ENCODE assay signal across 8 cellular contexts in the genomic region with DNA sequence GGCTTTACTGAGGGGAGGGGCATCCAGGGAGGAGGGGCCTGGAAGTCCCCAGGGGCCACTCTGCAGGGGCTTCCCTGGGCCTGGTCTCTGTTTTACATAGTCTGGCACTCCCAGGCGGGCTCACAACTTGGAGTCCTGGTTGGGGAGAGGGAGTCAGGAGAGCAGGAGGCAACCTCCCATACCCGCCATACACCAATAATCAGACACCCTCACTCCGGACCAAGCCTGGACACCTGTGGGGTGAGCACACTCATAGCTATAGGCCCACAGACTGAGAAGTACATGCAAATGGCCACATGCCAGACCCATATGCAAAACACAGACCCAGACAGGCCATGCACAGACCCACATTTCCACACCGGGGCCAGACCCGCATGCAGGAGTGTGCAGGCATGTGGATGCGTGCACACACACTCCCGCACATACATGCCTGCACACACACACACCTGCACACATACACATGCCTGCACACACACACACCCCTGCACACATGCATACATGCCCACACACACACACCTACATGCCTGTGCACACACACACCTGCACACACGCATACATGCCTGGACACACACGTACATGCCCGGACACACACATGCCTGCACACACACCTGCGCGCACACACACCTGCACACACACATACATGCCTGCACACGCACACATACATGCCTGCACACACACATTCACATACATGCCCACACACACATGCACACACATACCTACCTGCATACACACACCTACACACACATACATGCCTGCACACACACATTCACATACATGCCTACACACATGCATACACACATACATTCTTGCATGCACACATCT.
DNase-seq lines count a peak whose midpoint lies in the region; ATAC-seq, FAIRE-seq and TF ChIP-seq lines count a peak whose summit lies in the region.

No MANE protein-coding gene starts in this region.

- no peak overlapping the region for H2AK5ac ChIP-seq in mesenchymal stem cell (ENCODE audit: low read length, severe bottlenecking)

- H3K14ac ChIP-seq in mesenchymal stem cell (ENCODE audit: low read length in 2 of 2) = peak overlapping the region in 1 of 2 experiments; percentile 82

- H3K27me3 Mint-ChIP-seq in endothelial cell (ENCODE audit: unreplicated experiment) = peaks cover 8% of the 10 kb centered on the region

- H3K4me3 Mint-ChIP-seq in endothelial cell (ENCODE audit: unreplicated experiment) = peak overlapping the region; percentile 33

- H3K9me3 ChIP-seq in mesenchymal stem cell (ENCODE audit: control insufficient read depth, low read length) (no peaks in the 10 kb centered on the region), hepatocyte (ENCODE audit: low read depth) (no peaks in the 10 kb centered on the region), ovary (no peaks in the 10 kb centered on the region)

- H3K4me2 ChIP-seq in mesenchymal stem cell (ENCODE audit: low read length, poor library complexity, severe bottlenecking) = no peak overlapping the region
- H3K4me2 ChIP-seq in hepatocyte = no peak overlapping the region

- H3K9me2 ChIP-seq in hepatocyte (replicated peaks; ENCODE audit: insufficient read depth) = no peaks in the 10 kb centered on the region

- H3K4ac ChIP-seq in mesenchymal stem cell (ENCODE audit: low read depth in 1 of 2, low read length in 2 of 2) = no peak overlapping the region

- 88% methylated on average over 13 of the region's 13 CpGs for WGBS in mesenchymal stem cell
- 88% methylated on average over 13 of the region's 13 CpGs for WGBS in hepatocyte (ENCODE audit: low lambda C conversion rate, missing lambda C conversion rate)
- WGBS in ovary, 3 donors = 87 to 91% (median 88%) methylated on average over 13 of the region's 13 CpGs

- H3K36me3 ChIP-seq in mesenchymal stem cell (ENCODE audit: control insufficient read depth in 1 of 2, insufficient read depth in 2 of 2, low read depth in 1 of 2, low read length in 2 of 2) (no peaks in the 10 kb centered on the region), hepatocyte (replicated peaks; ENCODE audit: insufficient read depth, low read depth) (no peaks in the 10 kb centered on the region), ovary (no peaks in the 10 kb centered on the region)

- H3K27ac Mint-ChIP-seq in endothelial cell (ENCODE audit: unreplicated experiment) = peak overlapping the region; percentile 67

- H3K18ac ChIP-seq in mesenchymal stem cell (ENCODE audit: low read depth in 1 of 2, low read length in 2 of 2) = peak overlapping the region in 1 of 2 experiments; percentile 49

- no peak overlapping the region for H4K8ac ChIP-seq in mesenchymal stem cell (ENCODE audit: low read length)

- no peak overlapping the region for H2BK12ac ChIP-seq in mesenchymal stem cell (ENCODE audit: low read length in 2 of 2)

- no peak overlapping the region for H2BK5ac ChIP-seq in mesenchymal stem cell (ENCODE audit: low read depth, low read length, poor library complexity, severe bottlenecking)

- H3K4me3 ChIP-seq in mesenchymal stem cell (ENCODE audit: insufficient read depth in 1 of 2, low read depth in 1 of 2, low read length in 2 of 2) (no peak overlapping the region), hepatocyte (no peak overlapping the region), ovary (no peak overlapping the region)

- FAIRE-seq in GM18507 (lab: Jason Lieb, UNC) = peak; percentile 99

- no peak overlapping the region for H2AFZ ChIP-seq in mesenchymal stem cell (ENCODE audit: low read depth, low read length)
- no peak overlapping the region for H2AFZ ChIP-seq in hepatocyte

- TF ChIP-seq CTCF in endothelial cell (IDR thresholded peaks at IDR 0.05; ENCODE audit: unreplicated experiment) = no peak
- TF ChIP-seq CTCF in hepatocyte (IDR thresholded peaks at IDR 0.05; ENCODE audit: poor library complexity) = no peak
- no peak for TF ChIP-seq CTCF in ovary (IDR thresholded peaks at IDR 0.05)

- H3K36me3 Mint-ChIP-seq in endothelial cell (ENCODE audit: low read depth, unreplicated experiment) = no peaks in the 10 kb centered on the region

- intact Hi-C loops in ovary (cut with DNase I) = no loop called here

- H3K4me1 ChIP-seq in mesenchymal stem cell (ENCODE audit: control insufficient read depth, insufficient read depth, low read depth, low read length) (peaks cover 29% of the 10 kb centered on the region), hepatocyte (ENCODE audit: insufficient read depth) (no peaks in the 10 kb centered on the region), ovary (ENCODE audit: insufficient read depth) (no peaks in the 10 kb centered on the region)

- TF ChIP-seq EP300 in ovary (IDR thresholded peaks at IDR 0.05) = no peak

- peak; percentile 62 for DNase-seq in GM18507 (ENCODE audit: extremely low spot score, insufficient read length, low read depth)
- no peak for DNase-seq in endothelial cell (ENCODE audit: low spot score)
- no peak for DNase-seq in mesenchymal stem cell
- no peak for DNase-seq in hepatocyte (ENCODE audit: low spot score)
- no peak for DNase-seq in EL
- DNase-seq in ovary = no peak

- no peak overlapping the region for H3K9ac ChIP-seq in mesenchymal stem cell (ENCODE audit: low read length)

- no peaks in the 10 kb centered on the region for H4K20me1 ChIP-seq in hepatocyte (ENCODE audit: insufficient read depth, poor library complexity, severe bottlenecking)

- no peaks in the 10 kb centered on the region for H3K9me3 Mint-ChIP-seq in endothelial cell (ENCODE audit: unreplicated experiment)

- no peak overlapping the region for H2BK15ac ChIP-seq in mesenchymal stem cell (ENCODE audit: low read depth, poor library complexity, severe bottlenecking)

- no peaks in the 10 kb centered on the region for H3K79me2 ChIP-seq in hepatocyte

- H3K79me1 ChIP-seq in mesenchymal stem cell (replicated peaks; ENCODE audit: low read length, poor library complexity, severe bottlenecking) = no peaks in the 10 kb centered on the region

- peaks cover 4% of the 10 kb centered on the region for H3K4me1 Mint-ChIP-seq in endothelial cell (ENCODE audit: unreplicated experiment)

- H2BK120ac ChIP-seq in mesenchymal stem cell (ENCODE audit: low read depth, low read length) = no peak overlapping the region

- ATAC-seq in GM21367 (IDR thresholded peaks at IDR 0.05; ENCODE audit: unreplicated experiment) (peak; percentile 24), HG03354 (IDR thresholded peaks at IDR 0.05; ENCODE audit: poor library complexity, severe bottlenecking, unreplicated experiment) (peak; percentile 63)

- no peak for TF ChIP-seq POLR2A in ovary (IDR thresholded peaks at IDR 0.05)

- no peak overlapping the region for H3K23ac ChIP-seq in mesenchymal stem cell (ENCODE audit: low read length in 2 of 2)

- no peak overlapping the region for H4K91ac ChIP-seq in mesenchymal stem cell (ENCODE audit: low read length)

- H3K27me3 ChIP-seq in mesenchymal stem cell (ENCODE audit: control insufficient read depth in 1 of 2, insufficient read depth in 1 of 2, low read length in 2 of 2) (peaks cover 0 to 36% of the 10 kb centered on the region in 2 experiments), hepatocyte (no peaks in the 10 kb centered on the region), ovary (no peaks in the 10 kb centered on the region)

- no peak overlapping the region for H3K27ac ChIP-seq in mesenchymal stem cell (ENCODE audit: low read length, poor library complexity, severe bottlenecking)
- no peak overlapping the region for H3K27ac ChIP-seq in hepatocyte
- no peak overlapping the region for H3K27ac ChIP-seq in ovary
